ENCODE assay signal across 1 cellular context in the genomic region with DNA sequence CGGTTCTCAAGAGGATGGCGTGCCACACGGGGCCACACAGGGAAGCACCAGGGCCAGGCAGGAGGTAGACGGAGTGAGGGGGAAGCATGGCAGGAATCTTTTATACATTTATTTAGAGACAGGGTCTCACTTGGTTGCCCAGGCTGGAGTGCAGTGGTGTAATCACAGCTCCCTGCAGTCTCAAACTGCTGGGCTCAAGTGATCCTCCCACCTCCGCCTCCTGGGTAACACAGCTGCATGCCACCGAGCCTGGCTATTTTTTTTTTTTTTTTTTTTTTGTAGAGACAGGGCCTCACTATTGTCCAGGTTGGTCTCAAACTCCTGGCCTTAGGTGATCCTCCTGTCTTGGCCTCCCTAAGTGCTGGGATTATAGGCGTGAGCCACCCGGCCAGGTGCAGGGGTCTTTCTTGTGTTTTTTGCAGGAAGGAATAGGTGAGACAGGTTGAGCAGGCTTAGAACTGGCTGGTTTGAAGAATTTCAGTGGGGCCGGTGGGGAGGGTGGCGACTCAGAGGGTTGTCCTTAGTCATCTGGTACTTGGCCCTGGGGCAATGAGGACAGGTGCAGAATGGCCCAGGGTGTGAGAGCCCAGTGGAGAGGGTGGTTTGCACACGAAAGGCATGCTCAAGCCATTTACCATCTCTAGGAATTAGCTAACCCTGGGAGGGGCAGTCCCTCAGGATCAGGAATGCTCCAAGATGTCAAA.
TF ChIP-seq lines count a peak whose summit lies in the region.

No MANE protein-coding gene starts in this region.

TF ChIP-seq in HEK293, 187 proteins besides CTCF, POLR2A, EP300 and RAD21 (continued from another document):
- TF ChIP-seq ZNF501 (tag by site-specific recombination; IDR thresholded peaks at IDR 0.05) (no peak), ZNF664 (tag by site-specific recombination; IDR thresholded peaks at IDR 0.05) (no peak), FEZF1 (tag by site-specific recombination; IDR thresholded peaks at IDR 0.05) (no peak), EGR2 (tag by site-specific recombination; IDR thresholded peaks at IDR 0.05; ENCODE audit: low read depth) (no peak; the same call in 1 of the 2 replicates), ZNF529 (tag by site-specific recombination; IDR thresholded peaks at IDR 0.05; ENCODE audit: insufficient replicate concordance) (no peak)
- TF ChIP-seq, protein P1, sequence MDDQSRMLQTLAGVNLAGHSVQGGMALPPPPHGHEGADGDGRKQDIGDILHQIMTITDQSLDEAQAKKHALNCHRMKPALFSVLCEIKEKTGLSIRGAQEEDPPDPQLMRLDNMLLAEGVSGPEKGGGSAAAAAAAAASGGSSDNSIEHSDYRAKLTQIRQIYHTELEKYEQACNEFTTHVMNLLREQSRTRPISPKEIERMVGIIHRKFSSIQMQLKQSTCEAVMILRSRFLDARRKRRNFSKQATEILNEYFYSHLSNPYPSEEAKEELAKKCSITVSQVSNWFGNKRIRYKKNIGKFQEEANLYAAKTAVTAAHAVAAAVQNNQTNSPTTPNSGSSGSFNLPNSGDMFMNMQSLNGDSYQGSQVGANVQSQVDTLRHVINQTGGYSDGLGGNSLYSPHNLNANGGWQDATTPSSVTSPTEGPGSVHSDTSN (CRISPR knock-in tag; IDR thresholded peaks at IDR 0.05), result no peak
